Comparison of ENCODE assay signal across 16 cellular contexts in the genomic region with DNA sequence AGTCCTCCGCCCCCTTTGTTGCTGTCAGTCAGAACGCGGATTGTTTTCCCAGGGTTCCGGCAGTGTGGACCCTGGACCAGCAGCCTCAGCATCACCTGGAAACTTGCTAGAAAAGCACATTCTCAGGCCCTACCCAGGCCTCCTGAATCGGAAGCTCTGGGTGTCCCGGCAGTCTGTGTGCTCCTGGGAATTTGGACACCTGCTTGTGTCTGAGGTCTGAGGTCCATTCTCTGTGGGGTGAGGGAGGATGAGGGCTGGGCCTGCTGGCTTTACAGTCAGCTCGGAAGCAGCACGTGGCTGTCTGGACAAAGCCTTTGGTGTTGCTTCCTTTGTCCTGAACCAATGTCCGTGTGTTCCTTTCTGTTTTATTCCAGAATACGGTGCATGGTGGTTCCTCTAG.
DNase-seq lines count a peak whose midpoint lies in the region; ATAC-seq and TF ChIP-seq lines count a peak whose summit lies in the region.
"Had no signal": no experiment of that assay in that cellular context is flagged by ENCODE, and none has a peak within 500 bp of the region (broad histone marks: within the 10 kb centered on the region; RNA-seq: fewer than 3 reads in every experiment).

No MANE protein-coding gene starts in this region.

- H2BK5ac ChIP-seq in neuronal stem cell (ENCODE audit: low read length) = peak overlapping the region; percentile 33

- H2AFZ ChIP-seq in neuronal stem cell (ENCODE audit: low read length) = no peak overlapping the region
- H2AFZ ChIP-seq: GM23338 had no signal

- H3K27ac ChIP-seq in right atrium auricular region = no peak overlapping the region
- H3K27ac ChIP-seq in neuronal stem cell (replicated peaks; ENCODE audit: low read length) = no peak overlapping the region
- no peak overlapping the region for H3K27ac ChIP-seq in SJCRH30
- H3K27ac ChIP-seq: A549 had no signal

- H3K36me3 ChIP-seq in right atrium auricular region = peaks cover 4% of the 10 kb centered on the region
- no peaks in the 10 kb centered on the region for H3K36me3 ChIP-seq in neuronal stem cell (replicated peaks in 1 of 2; ENCODE audit: control insufficient read depth in 2 of 2, insufficient read depth in 2 of 2, low read length in 2 of 2)
- H3K36me3 ChIP-seq in SJCRH30 = no peaks in the 10 kb centered on the region

- H3K4me3 ChIP-seq in right atrium auricular region (no peak overlapping the region), neuronal stem cell (ENCODE audit: low read length in 2 of 2) (no peak overlapping the region), SJCRH30 (no peak overlapping the region)
- H3K4me3 ChIP-seq: A549, GM23338 had no signal

- H4K8ac ChIP-seq in neuronal stem cell (ENCODE audit: low read depth, low read length) = no peak overlapping the region

- no peaks in the 10 kb centered on the region for H3K9me3 ChIP-seq in right atrium auricular region
- no peaks in the 10 kb centered on the region for H3K9me3 ChIP-seq in neuronal stem cell (replicated peaks in 1 of 2; ENCODE audit: control insufficient read depth in 2 of 2, insufficient read depth in 1 of 2, low read depth in 1 of 2, low read length in 2 of 2)
- no peaks in the 10 kb centered on the region for H3K9me3 ChIP-seq in SJCRH30 (replicated peaks)
- H3K9me3 ChIP-seq: A549 had no signal

- no peak overlapping the region for H2AK5ac ChIP-seq in neuronal stem cell (ENCODE audit: low read depth, low read length)

- peak; percentile 21 for DNase-seq in left ventricle myocardium superior
- no peak for DNase-seq in right atrium auricular region (ENCODE audit: low spot score)
- peak; percentile 29 for DNase-seq in ecto neural progenitor cell (ENCODE audit: low spot score)
- DNase-seq in neuronal stem cell (ENCODE audit: low spot score) = no peak
- no peak for DNase-seq in AG20443 (ENCODE audit: low spot score)
- no peak for DNase-seq in kidney glomerular epithelial cell (lab: John Stamatoyannopoulos, UW)
- no peak for DNase-seq in SJCRH30
- DNase-seq: CD8-positive, alpha-beta T cell; COR-L47; DMS153; DMS79 treated with DMSO at 0.1 percent for 48 hours; EL; H7 had no signal

- H3K4ac ChIP-seq in neuronal stem cell (ENCODE audit: low read length) = no peak overlapping the region

- H3K18ac ChIP-seq in neuronal stem cell (ENCODE audit: low read length) = no peak overlapping the region

- H2BK12ac ChIP-seq in neuronal stem cell (ENCODE audit: low read length) = no peak overlapping the region

- no peak for ATAC-seq in left ventricle myocardium superior
- ATAC-seq: A549; CD8-positive, alpha-beta T cell; GM23338; HepG2 had no signal

- H4K91ac ChIP-seq in neuronal stem cell (ENCODE audit: low read depth, low read length, poor library complexity) = no peak overlapping the region

- no peak overlapping the region for H3K14ac ChIP-seq in neuronal stem cell (ENCODE audit: low read length)

- H2BK15ac ChIP-seq in neuronal stem cell (ENCODE audit: low read length) = no peak overlapping the region

- no peaks in the 10 kb centered on the region for H3K79me1 ChIP-seq in neuronal stem cell (ENCODE audit: low read depth, low read length)

- H3K4me2 ChIP-seq in neuronal stem cell (ENCODE audit: insufficient read depth, low read length, poor library complexity, severe bottlenecking) = no peak overlapping the region
- H3K4me2 ChIP-seq: A549, GM23338 had no signal

- H3K27me3 ChIP-seq in right atrium auricular region (no peaks in the 10 kb centered on the region), neuronal stem cell (ENCODE audit: control insufficient read depth in 3 of 3, insufficient read depth in 3 of 3, low read depth in 1 of 3, low read length in 3 of 3) (no peaks in the 10 kb centered on the region), SJCRH30 (no peaks in the 10 kb centered on the region)

- no peak overlapping the region for H3K23ac ChIP-seq in neuronal stem cell (ENCODE audit: low read depth, low read length, poor library complexity)

- intact Hi-C loops in left ventricle myocardium superior (cut with micrococcal nuclease) = no loop called here

- H3K9ac ChIP-seq in neuronal stem cell (ENCODE audit: low read depth, low read length, poor library complexity) = no peak overlapping the region

- no peak overlapping the region for H2BK120ac ChIP-seq in neuronal stem cell (ENCODE audit: low read depth, low read length)

- no peak for TF ChIP-seq CTCF in right atrium auricular region (IDR thresholded peaks at IDR 0.05)

- no peaks in the 10 kb centered on the region for H3K4me1 ChIP-seq in right atrium auricular region
- H3K4me1 ChIP-seq in neuronal stem cell (ENCODE audit: control insufficient read depth in 2 of 2, insufficient read depth in 1 of 2, low read depth in 1 of 2, low read length in 2 of 2) = peaks cover 0 to 9% of the 10 kb centered on the region in 2 donors
- no peaks in the 10 kb centered on the region for H3K4me1 ChIP-seq in SJCRH30
- H3K4me1 ChIP-seq: A549 had no signal

- WGBS in neuronal stem cell (ENCODE audit: extremely low coverage in 2 of 2, insufficient read length in 2 of 2, insufficient replicate concordance in 1 of 2), 2 donors = no CpG with 5 or more reads among the region's 10 CpGs

Comparison
In these comparisons a context has a peak if more than half of its experiments do, and no peak if none do; other contexts are left out.
1. DNase-seq: peak in left ventricle myocardium superior (single experiment) and ecto neural progenitor cell (single experiment); none in right atrium auricular region (single experiment), neuronal stem cell (single experiment), AG20443 (single experiment), kidney glomerular epithelial cell (single experiment) and SJCRH30 (0 of 2).